1 cellular context compared by ENCODE assay signal in genomic region chr22:44182591-44183588, GRCh38.
TF ChIP-seq lines count a peak whose summit lies in the region.

No MANE protein-coding gene starts in this region.

TF ChIP-seq in GM23338, 12 proteins besides CTCF, POLR2A, EP300 and RAD21:
- TF ChIP-seq ZNF462 (CRISPR knock-in tag; IDR thresholded peaks at IDR 0.05): no peak
- no peak for TF ChIP-seq JUNB (IDR thresholded peaks at IDR 0.05; ENCODE audit: unreplicated experiment)
- TF ChIP-seq EZH2phosphoT487 (IDR thresholded peaks at IDR 0.05; ENCODE audit: unreplicated experiment): no peak
- no peak for TF ChIP-seq NANOG (IDR thresholded peaks at IDR 0.05; ENCODE audit: borderline replicate concordance)
- TF ChIP-seq EZH2 (IDR thresholded peaks at IDR 0.05; ENCODE audit: low read depth, unreplicated experiment): no peak
- no peak for TF ChIP-seq ZNF114 (CRISPR knock-in tag; IDR thresholded peaks at IDR 0.05)
- no peak for TF ChIP-seq ZNF331 (CRISPR knock-in tag; IDR thresholded peaks at IDR 0.05; ENCODE audit: low read depth)
- TF ChIP-seq REST (IDR thresholded peaks at IDR 0.05; ENCODE audit: unreplicated experiment): no peak
- TF ChIP-seq STAT1 (IDR thresholded peaks at IDR 0.05; ENCODE audit: unreplicated experiment): no peak
- TF ChIP-seq CREB1 (CRISPR knock-in tag; IDR thresholded peaks at IDR 0.05; ENCODE audit: low read depth): no peak
- TF ChIP-seq POLR2AphosphoS5 (IDR thresholded peaks at IDR 0.05; ENCODE audit: low read depth): no peak
- TF ChIP-seq ETS1 (IDR thresholded peaks at IDR 0.05): no peak
